Comparison of ENCODE assay signal across 19 cellular contexts in the genomic region with DNA sequence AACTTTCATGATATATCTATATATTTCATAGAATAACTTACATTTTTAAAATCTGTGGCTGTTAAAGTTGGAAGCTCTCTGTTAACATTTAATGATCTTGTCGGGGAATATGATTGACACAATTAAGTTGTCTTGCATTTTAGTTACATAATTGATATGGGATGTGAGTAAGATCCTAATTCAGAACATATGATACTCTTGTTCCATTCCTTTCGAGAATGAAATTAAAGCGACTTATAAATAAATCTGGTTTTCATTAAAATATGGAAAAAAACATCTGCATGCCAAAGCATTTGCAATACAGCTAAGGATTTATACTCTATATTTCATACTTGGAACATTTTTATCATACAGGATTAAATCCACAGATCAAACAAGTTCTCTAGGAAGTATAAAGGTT.
"Had no signal": no experiment of that assay in that cellular context is flagged by ENCODE, and none has a peak within 500 bp of the region (broad histone marks: within the 10 kb centered on the region; RNA-seq: fewer than 3 reads in every experiment).

No MANE protein-coding gene starts in this region.

- H3K4me1 Mint-ChIP-seq: WTC11 had no signal

- H3K27me3 ChIP-seq: cardiac muscle cell, right atrium auricular region had no signal

- H3K36me3 ChIP-seq: cardiac muscle cell, right atrium auricular region had no signal

- H3K9me3 ChIP-seq: right atrium auricular region had no signal

- H3K4me3 Mint-ChIP-seq: activated CD4-positive, alpha-beta memory T cell treated with anti-CD3 and anti-CD28 coated beads, Interleukin-2, amount 10 ng/mL, durations not matched to agents 7 days and 5 days; activated T-cell treated with anti-CD3 and anti-CD28 coated beads, Interleukin-2, amount 50 U/mL, for 24 hours; memory B cell; nephron progenitor cell; stimulated activated naive CD8-positive, alpha-beta T cell treated with anti-CD3 and anti-CD28 coated beads, Interleukin-15, Interleukin-2, amounts not matched to agents 100 ng/mL and 50 ng/mL, for 24 hours; type B pancreatic cell; WTC11 had no signal

- ATAC-seq: left ventricle myocardium superior, WTC11 had no signal

- H3K4me1 ChIP-seq: right atrium auricular region had no signal

- H3K9me3 Mint-ChIP-seq: activated CD4-positive, alpha-beta memory T cell treated with anti-CD3 and anti-CD28 coated beads, Interleukin-2, amount 10 ng/mL, durations not matched to agents 7 days and 5 days; activated T-cell treated with anti-CD3 and anti-CD28 coated beads, Interleukin-2, amount 50 U/mL, for 24 hours; memory B cell; nephron progenitor cell; stimulated activated naive CD8-positive, alpha-beta T cell treated with anti-CD3 and anti-CD28 coated beads, Interleukin-15, Interleukin-2, amounts not matched to agents 100 ng/mL and 50 ng/mL, for 24 hours; type B pancreatic cell; WTC11 had no signal

- H3K27ac Mint-ChIP-seq: activated CD4-positive, alpha-beta memory T cell treated with anti-CD3 and anti-CD28 coated beads, Interleukin-2, amount 10 ng/mL, durations not matched to agents 7 days and 5 days; activated T-cell treated with anti-CD3 and anti-CD28 coated beads, Interleukin-2, amount 50 U/mL, for 24 hours; memory B cell; nephron progenitor cell; progenitor cell of endocrine pancreas; stimulated activated naive CD8-positive, alpha-beta T cell treated with anti-CD3 and anti-CD28 coated beads, Interleukin-15, Interleukin-2, amounts not matched to agents 100 ng/mL and 50 ng/mL, for 24 hours; type B pancreatic cell; WTC11 had no signal

- DNase-seq: activated CD4-positive, alpha-beta memory T cell treated with anti-CD3 and anti-CD28 coated beads, Interleukin-2, amount 10 ng/mL, durations not matched to agents 7 days and 5 days; activated CD4-positive, alpha-beta T cell treated with anti-CD3 and anti-CD28 coated beads for 4 hours; activated naive CD4-positive, alpha-beta T cell treated with anti-CD3 and anti-CD28 coated beads, Interleukin-2, amount 50 U/mL, for 16 hours; activated T-cell treated with anti-CD3 and anti-CD28 coated beads, Interleukin-2, amount 50 U/mL, for 24 hours; erythroblast; foreskin melanocyte; kidney glomerular epithelial cell; left ventricle myocardium superior; nephron progenitor cell; occipital lobe; T-helper 2 cell had no signal

- H3K4me3 ChIP-seq: cardiac muscle cell, right atrium auricular region, skin epidermis had no signal

- H3K36me3 Mint-ChIP-seq: memory B cell, WTC11 had no signal

- H3K27ac ChIP-seq: cardiac muscle cell, right atrium auricular region, skin epidermis had no signal

- H3K27me3 Mint-ChIP-seq: activated CD4-positive, alpha-beta memory T cell treated with anti-CD3 and anti-CD28 coated beads, Interleukin-2, amount 10 ng/mL, durations not matched to agents 7 days and 5 days; activated T-cell treated with anti-CD3 and anti-CD28 coated beads, Interleukin-2, amount 50 U/mL, for 24 hours; memory B cell; progenitor cell of endocrine pancreas; stimulated activated naive CD8-positive, alpha-beta T cell treated with anti-CD3 and anti-CD28 coated beads, Interleukin-15, Interleukin-2, amounts not matched to agents 100 ng/mL and 50 ng/mL, for 24 hours; type B pancreatic cell had no signal
